8 cellular contexts compared by ENCODE assay signal in the genomic region with DNA sequence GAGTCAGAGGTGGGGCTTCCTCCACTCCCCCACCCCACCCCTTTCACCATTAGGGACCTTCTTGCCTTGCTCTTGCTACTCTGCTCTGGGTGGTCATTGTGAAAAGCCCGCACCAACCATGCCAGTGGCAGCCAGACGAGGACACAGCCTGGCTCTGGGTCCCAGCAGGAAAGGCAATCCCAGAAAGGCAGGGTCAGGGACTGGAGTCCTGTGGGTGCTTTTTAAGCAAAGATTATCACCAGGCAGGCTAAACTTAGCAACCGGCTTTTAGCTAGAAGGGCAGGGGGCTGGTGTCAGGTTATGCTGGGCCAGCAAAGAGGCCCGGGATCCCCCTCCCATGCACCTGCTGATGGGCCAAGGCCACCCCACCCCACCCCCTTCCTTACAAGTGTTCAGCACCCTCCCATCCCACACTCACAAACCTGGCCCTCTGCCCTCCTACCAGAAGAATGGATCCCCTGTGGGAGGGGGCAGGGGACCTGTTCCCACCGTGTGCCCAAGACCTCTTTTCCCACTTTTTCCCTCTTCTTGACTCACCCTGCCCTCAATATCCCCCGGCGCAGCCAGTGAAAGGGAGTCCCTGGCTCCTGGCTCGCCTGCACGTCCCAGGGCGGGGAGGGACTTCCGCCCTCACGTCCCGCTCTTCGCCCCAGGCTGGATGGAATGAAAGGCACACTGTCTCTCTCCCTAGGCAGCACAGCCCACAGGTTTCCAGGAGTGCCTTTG. TPM values are rescaled to one million over a fixed set of nuclear protein-coding genes. Genes with fewer than 3 reads are reported as not detected.
DNase-seq lines count a peak whose midpoint lies in the region; ATAC-seq and TF ChIP-seq lines count a peak whose summit lies in the region.

No MANE protein-coding gene starts in this region.

- peak overlapping the region; percentile 82 for H2AFZ ChIP-seq in Loucy (ENCODE audit: low read length)

- H3F3A ChIP-seq in Loucy (ENCODE audit: low read depth): peaks cover 10% of the 10 kb centered on the region; the same call in 1 of the 2 replicates

- peaks cover 10% of the 10 kb centered on the region for H3K27me3 ChIP-seq in Loucy (ENCODE audit: insufficient read depth, low read length, poor library complexity, severe bottlenecking)
- H3K27me3 ChIP-seq in colonic mucosa: no peaks in the 10 kb centered on the region

- peak overlapping the region; percentile 86 for H3K4me3 ChIP-seq in Loucy (ENCODE audit: low read length, poor library complexity, severe bottlenecking)
- H3K4me3 ChIP-seq in colonic mucosa: peak overlapping the region; percentile 99

- H3K4me2 ChIP-seq in Loucy (ENCODE audit: low read depth, low read length, poor library complexity, severe bottlenecking): peak overlapping the region; percentile 98

- ATAC-seq in GM21576 (IDR thresholded peaks at IDR 0.05; ENCODE audit: unreplicated experiment): peak; percentile 10

- H3K27ac ChIP-seq in colonic mucosa: peak overlapping the region; percentile 99

- H3K9me3 ChIP-seq in Loucy (ENCODE audit: insufficient read depth, low read depth, low read length): no peaks in the 10 kb centered on the region
- H3K9me3 ChIP-seq in colonic mucosa: no peaks in the 10 kb centered on the region

- H3K9ac ChIP-seq in Loucy (ENCODE audit: low read depth, low read length, poor library complexity, severe bottlenecking): peak overlapping the region; percentile 100
- H3K9ac ChIP-seq in colonic mucosa (ENCODE audit: low read depth in 2 of 2, low read length in 2 of 2): peak overlapping the region; percentile 70 to 99

- TF ChIP-seq CTCF in Loucy (conservative IDR thresholded peaks at IDR 0.05; ENCODE audit: low read length) (no peak), colonic mucosa (IDR thresholded peaks at IDR 0.05) (no peak)

- H3K79me2 ChIP-seq in Loucy (ENCODE audit: insufficient read depth, low read length): peaks cover 66% of the 10 kb centered on the region

- intact Hi-C loops in colonic mucosa (cut with DNase I): no loop called here

- H3K36me3 ChIP-seq in Loucy (ENCODE audit: insufficient read depth, low read length): peaks cover 75% of the 10 kb centered on the region
- peaks cover 20% of the 10 kb centered on the region for H3K36me3 ChIP-seq in colonic mucosa

- peaks cover 43% of the 10 kb centered on the region for H4K20me1 ChIP-seq in Loucy (ENCODE audit: insufficient read depth, low read length, poor library complexity, severe bottlenecking)

- no peaks in the 10 kb centered on the region for H3K9me2 ChIP-seq in Loucy (replicated peaks; ENCODE audit: low read depth, low read length)

- H3K4me1 ChIP-seq in Loucy (ENCODE audit: insufficient read depth, low read length, poor library complexity, severe bottlenecking) (peaks cover 33% of the 10 kb centered on the region), colonic mucosa (peaks cover 22% of the 10 kb centered on the region)

- DNase-seq in Daoy (ENCODE audit: low read depth): peak; percentile 92
- peak; percentile 92 for DNase-seq in SW480 (ENCODE audit: low spot score)
- DNase-seq in colonic mucosa: peak; percentile 81
- peak; percentile 90 for DNase-seq in kidney tubule cell (ENCODE audit: low spot score)
- peak; percentile 63 for DNase-seq in stimulated activated CD4-positive, alpha-beta T cell treated with anti-CD3 and anti-CD28 coated beads, Interleukin-1b, Interleukin-23, amount 100 ng/mL, for 48 hours
- no peak for DNase-seq in mesenteric fat pad (ENCODE audit: low spot score)

RNA-seq across cellular contexts. Expression of gene GAPDH, which starts 1.2 kb away (rescaled TPM):
- 5,302 and 5,697 TPM in 2 replicates for total RNA-seq in Daoy (2014; rRNA removed; shearing (Covaris generic))
- 1,000 to 10,000 TPM; 3,442 to 3,768 TPM for total RNA-seq in colonic mucosa
- total RNA-seq in mesenteric fat pad: 1,402 TPM

RNA-seq across cellular contexts. Expression of gene IFFO1, which starts 22.8 kb away (rescaled TPM):
- total RNA-seq in Daoy (2014; rRNA removed; shearing (Covaris generic)): 5.9 and 11.8 TPM in 2 replicates
- total RNA-seq in colonic mucosa: 1 to 10 TPM; 2.5 to 4.1 TPM
- 22.5 TPM for total RNA-seq in mesenteric fat pad

RNA-seq across cellular contexts. Expression of gene NOP2, which starts 35.0 kb away (rescaled TPM):
- total RNA-seq in Daoy (2014; rRNA removed; shearing (Covaris generic)): 111 and 129 TPM in 2 replicates
- total RNA-seq in colonic mucosa (10 to 100 TPM; 19.1 to 39.6 TPM), mesenteric fat pad (56.0 TPM)

RNA-seq across cellular contexts. Expression of gene NCAPD2, which starts 39.2 kb away (rescaled TPM):
- 95.2 and 117 TPM in 2 replicates for total RNA-seq in Daoy (2014; rRNA removed; shearing (Covaris generic))
- total RNA-seq in colonic mucosa (10 to 100 TPM; 35.9 to 94.1 TPM), mesenteric fat pad (12.8 TPM)

RNA-seq across cellular contexts. Expression of gene MRPL51, which starts 40.0 kb away (rescaled TPM):
- total RNA-seq in Daoy (2014; rRNA removed; shearing (Covaris generic)): 250 and 327 TPM in 2 replicates
- total RNA-seq in colonic mucosa: 100 to 1,000 TPM; 132 to 220 TPM
- total RNA-seq in mesenteric fat pad: 116 TPM
